ENCODE assay signal across 28 cellular contexts in the genomic region with DNA sequence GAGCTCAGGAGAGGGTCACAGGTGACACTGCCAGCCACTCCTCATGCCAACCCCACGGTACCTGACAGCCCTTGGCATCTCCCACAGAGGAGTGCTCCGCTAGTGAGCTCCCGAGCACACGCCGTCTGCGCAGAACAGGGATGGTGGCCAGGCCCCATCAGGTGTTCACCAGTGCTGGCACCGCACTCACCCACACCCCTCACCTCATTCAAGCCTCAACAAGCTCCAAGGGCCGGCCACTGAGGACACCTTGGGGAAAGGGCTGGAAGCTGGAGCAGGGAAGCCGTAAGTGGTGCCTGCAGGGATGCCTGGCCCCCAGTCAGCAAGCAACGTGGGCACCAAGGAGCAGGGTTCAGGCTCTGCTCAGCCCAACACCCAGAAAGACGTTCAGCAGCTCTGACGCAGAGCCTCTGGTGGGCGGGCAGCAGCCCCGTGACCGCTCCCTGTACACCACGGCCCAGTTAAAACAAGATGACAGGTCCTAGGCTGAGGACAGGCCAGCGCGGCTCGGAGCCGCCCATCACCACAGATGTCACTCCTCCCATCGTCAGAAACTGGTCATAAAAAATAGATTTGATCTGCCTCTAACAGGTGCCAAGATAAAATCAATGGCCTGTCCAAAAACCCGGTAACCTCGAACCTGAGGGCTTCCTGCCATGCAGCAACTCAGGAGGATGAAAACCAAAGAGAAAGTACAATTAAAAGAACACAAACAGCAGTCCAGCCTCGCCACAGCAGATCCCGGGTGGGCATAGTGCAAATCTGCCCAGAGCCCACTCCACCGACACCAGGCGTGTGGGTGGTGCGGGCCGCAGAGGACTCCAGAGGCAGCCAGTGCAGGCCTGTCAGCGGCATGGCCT.
"Had no signal": no experiment of that assay in that cellular context is flagged by ENCODE, and none has a peak within 500 bp of the region (broad histone marks: within the 10 kb centered on the region; RNA-seq: fewer than 3 reads in every experiment).

No MANE protein-coding gene starts in this region.

- H3K4me1 ChIP-seq: gastroesophageal sphincter, lower lobe of right lung, prostate gland, right lobe of liver, testis, vagina had no signal

- H3K4me3 Mint-ChIP-seq: activated B cell treated with CpG ODN at 0.5 μM for 24 hours; activated CD4-positive, alpha-beta T cell treated with anti-CD3 and anti-CD28 coated beads for 36 hours; activated naive CD4-positive, alpha-beta T cell treated with anti-CD3 and anti-CD28 coated beads for 36 hours; activated naive CD8-positive, alpha-beta T cell treated with anti-CD3 and anti-CD28 coated beads, Interleukin-2, amount 10 ng/mL, durations not matched to agents 7 days and 5 days; naive thymus-derived CD4-positive, alpha-beta T cell; stimulated activated memory B cell treated with anti-CD40 and anti-IgM and Interleukin-4, amounts not matched to agents 10 μg/mL and 1 μg/mL and 100 μg/mL, for 72 hours; T-cell; T-helper 2 cell treated with Interferon-gamma antibody and Interleukin-4, amounts not matched to agents 5 μg/mL and 100 μg/mL, for 36 hours had no signal

- H3K27me3 Mint-ChIP-seq: activated B cell treated with CpG ODN at 0.5 μM for 24 hours; activated CD4-positive, alpha-beta T cell treated with anti-CD3 and anti-CD28 coated beads for 36 hours; stimulated activated memory B cell treated with anti-CD40 and anti-IgM and Interleukin-4, amounts not matched to agents 10 μg/mL and 1 μg/mL and 100 μg/mL, for 72 hours; T-cell had no signal

- H3K9me3 ChIP-seq: gastroesophageal sphincter, lower lobe of right lung, prostate gland, right lobe of liver, testis, vagina had no signal

- ATAC-seq: activated CD4-positive, alpha-beta T cell treated with anti-CD3 and anti-CD28 coated beads for 36 hours; gastroesophageal sphincter; left colon; lower lobe of right lung; naive thymus-derived CD4-positive, alpha-beta T cell; right lobe of liver; stimulated activated memory B cell treated with anti-CD40 and anti-IgM and Interleukin-4, amounts not matched to agents 10 μg/mL and 1 μg/mL and 100 μg/mL, for 72 hours; T-cell had no signal

- H3K4me3 ChIP-seq: gastroesophageal sphincter, lower lobe of right lung, prostate gland, right lobe of liver, skin epidermis, testis, vagina had no signal

- DNase-seq: activated B cell treated with CpG ODN at 0.5 μM for 24 hours; activated CD4-positive, alpha-beta T cell treated with anti-CD3 and anti-CD28 coated beads for 36 hours; activated CD4-positive, alpha-beta T cell treated with anti-CD3 and anti-CD28 coated beads, Interleukin-2, amount 50 U/mL, for 4 hours; activated CD8-positive, alpha-beta memory T cell treated with anti-CD3 and anti-CD28 coated beads for 24 hours; activated CD8-positive, alpha-beta memory T cell treated with anti-CD3 and anti-CD28 coated beads, Interleukin-2, amount 50 U/mL, for 48 hours; activated naive CD4-positive, alpha-beta T cell treated with anti-CD3 and anti-CD28 coated beads for 36 hours; activated naive CD8-positive, alpha-beta T cell treated with anti-CD3 and anti-CD28 coated beads, Interleukin-2, amount 10 ng/mL, durations not matched to agents 7 days and 5 days; activated T-cell treated with anti-CD3 and anti-CD28 coated beads, Interleukin-2, amount 50 U/mL, for 48 hours; amniotic stem cell; cortex of kidney; head of caudate nucleus; hypothalamus; islet precursor cell; left colon; naive thymus-derived CD4-positive, alpha-beta T cell; stimulated activated CD4-positive, alpha-beta T cell treated with anti-CD3 and anti-CD28 coated beads, Interleukin-2, amount 100 ng/mL, for 24 hours; T-cell; testis; trophoblast cell had no signal

- H3K27me3 ChIP-seq: gastroesophageal sphincter, right lobe of liver, testis, vagina had no signal

- H3K27ac Mint-ChIP-seq: activated B cell treated with CpG ODN at 0.5 μM for 24 hours; activated CD4-positive, alpha-beta T cell treated with anti-CD3 and anti-CD28 coated beads for 36 hours; activated naive CD4-positive, alpha-beta T cell treated with anti-CD3 and anti-CD28 coated beads for 36 hours; activated naive CD8-positive, alpha-beta T cell treated with anti-CD3 and anti-CD28 coated beads, Interleukin-2, amount 10 ng/mL, durations not matched to agents 7 days and 5 days; stimulated activated memory B cell treated with anti-CD40 and anti-IgM and Interleukin-4, amounts not matched to agents 10 μg/mL and 1 μg/mL and 100 μg/mL, for 72 hours; T-cell; T-helper 2 cell treated with Interferon-gamma antibody and Interleukin-4, amounts not matched to agents 5 μg/mL and 100 μg/mL, for 36 hours had no signal

- H3K27ac ChIP-seq: epithelial cell of prostate, gastroesophageal sphincter, lower lobe of right lung, prostate gland, right lobe of liver, skin epidermis, testis, vagina had no signal

- H3K36me3 ChIP-seq: prostate gland, right lobe of liver, vagina had no signal
